Comparison of ENCODE assay signal across 9 cellular contexts in genomic region chr11:15629690-15630321, GRCh38.
A peak's percentile ranks its signal among the peaks of the same experiment; 100 is the strongest.
DNase-seq lines count a peak whose midpoint lies in the region; ATAC-seq, FAIRE-seq and TF ChIP-seq lines count a peak whose summit lies in the region.
"Had no signal": no experiment of that assay in that cellular context is flagged by ENCODE, and none has a peak within 500 bp of the region (broad histone marks: within the 10 kb centered on the region; RNA-seq: fewer than 3 reads in every experiment).

No MANE protein-coding gene starts in this region.

- H3K27me3 ChIP-seq in colonic mucosa (no peaks in the 10 kb centered on the region), pancreas (no peaks in the 10 kb centered on the region)

- H3K36me3 ChIP-seq in colonic mucosa (no peaks in the 10 kb centered on the region), pancreas (no peaks in the 10 kb centered on the region)

- H3K4me3 ChIP-seq in colonic mucosa: no peak overlapping the region
- H3K4me3 ChIP-seq in pancreas: no peak overlapping the region

- H3K9me3 ChIP-seq in colonic mucosa (no peaks in the 10 kb centered on the region), pancreas (no peaks in the 10 kb centered on the region)

- DNase-seq in SIG-M5 treated with dmso at 0.1 percent for 504 hours (lab: John Stamatoyannopoulos, UW; ENCODE audit: unreplicated experiment) (peak; percentile 48), SIG-M5 (lab: John Stamatoyannopoulos, UW) (no peak), NCI-H1694 (lab: John Stamatoyannopoulos, UW) (peak; percentile 57), colonic mucosa (peak; percentile 65), pancreas (peak in 4 of 6 donors; percentile 13 to 59 (median 42)), NCI-H510A treated with DMSO at 0.1 percent for 48 hours (lab: John Stamatoyannopoulos, UW) (no peak), urothelium cell line (ENCODE audit: low spot score) (no peak)
- DNase-seq: naive B cell had no signal

- FAIRE-seq in pancreas (lab: Jason Lieb, UNC) (no peak), urothelium cell line (lab: Jason Lieb, UNC) (no peak)

- H3K9ac ChIP-seq in colonic mucosa (ENCODE audit: low read depth in 2 of 2, low read length in 2 of 2): no peak overlapping the region

- H3K4me1 ChIP-seq in colonic mucosa (no peaks in the 10 kb centered on the region), pancreas (no peaks in the 10 kb centered on the region)

- TF ChIP-seq CTCF in colonic mucosa (IDR thresholded peaks at IDR 0.05) (peak; percentile 29), pancreas (IDR thresholded peaks at IDR 0.05) (peak in 1 of 4 donors; percentile 9)

- WGBS in pancreas, 2 donors: 47 to 51% methylated on average over 6 of the region's 6 CpGs

- intact Hi-C loops in colonic mucosa (cut with DNase I) (no loop called here), pancreas (cut with DNase I) (no loop called here)

- peak in 3 of 4 donors; percentile 58 to 83 (median 65) for ATAC-seq in pancreas
- no peak for ATAC-seq in HG03460 (IDR thresholded peaks at IDR 0.05; ENCODE audit: unreplicated experiment)

- H3K27ac ChIP-seq in colonic mucosa: no peak overlapping the region
- H3K27ac ChIP-seq in pancreas: no peak overlapping the region

Comparison
In these comparisons a context has a peak if more than half of its experiments do, and no peak if none do; other contexts are left out.
1. DNase-seq: peak in SIG-M5 treated with dmso at 0.1 percent for 504 hours (single experiment), NCI-H1694 (single experiment), colonic mucosa (single experiment) and pancreas (4 of 6); none in SIG-M5 (single experiment), NCI-H510A treated with DMSO at 0.1 percent for 48 hours (single experiment) and urothelium cell line (single experiment).